In genomic region chr9:134333874-134334581, GRCh38 we compare ENCODE assay signal across 24 cellular contexts. TPM values are rescaled to one million over a fixed set of nuclear protein-coding genes. Genes with fewer than 3 reads are reported as not detected.
DNase-seq lines count a peak whose midpoint lies in the region; FAIRE-seq and TF ChIP-seq lines count a peak whose summit lies in the region.
"Had no signal": no experiment of that assay in that cellular context is flagged by ENCODE, and none has a peak within 500 bp of the region (broad histone marks: within the 10 kb centered on the region; RNA-seq: fewer than 3 reads in every experiment).

No MANE protein-coding gene starts in this region.

- no peaks in the 10 kb centered on the region for H3K9me3 Mint-ChIP-seq in neural progenitor cell
- H3K9me3 Mint-ChIP-seq: activated CD4-positive, alpha-beta memory T cell treated with anti-CD3 and anti-CD28 coated beads for 36 hours; CD4-positive, CD25-positive, alpha-beta regulatory T cell; mesothelial cell of epicardium; WTC11 had no signal

- H3K4me2 ChIP-seq in neural progenitor cell (no peak overlapping the region), osteoblast (ENCODE audit: insufficient read depth, low read length) (no peak overlapping the region)

- intact Hi-C loops in kidney (cut with DNase I) = no loop called here

- H3K4me1 Mint-ChIP-seq in neural progenitor cell = peaks cover 36% of the 10 kb centered on the region

- peaks cover 100% of the 10 kb centered on the region for H3K79me2 ChIP-seq in neural progenitor cell (ENCODE audit: low read depth)
- peaks cover 100% of the 10 kb centered on the region for H3K79me2 ChIP-seq in osteoblast (ENCODE audit: insufficient read depth, low read length)

- no peak overlapping the region for H3K4me3 Mint-ChIP-seq in neural progenitor cell
- H3K4me3 Mint-ChIP-seq: activated CD4-positive, alpha-beta memory T cell treated with anti-CD3 and anti-CD28 coated beads for 36 hours; CD4-positive, CD25-positive, alpha-beta regulatory T cell; mesothelial cell of epicardium; WTC11 had no signal

- H3K27me3 ChIP-seq in adipocyte (replicated peaks; ENCODE audit: control insufficient read depth, insufficient read depth, low read length) = no peaks in the 10 kb centered on the region
- no peaks in the 10 kb centered on the region for H3K27me3 ChIP-seq in small intestine (ENCODE audit: control insufficient read depth in 2 of 2, insufficient read depth in 2 of 2, low read length in 2 of 2)
- no peaks in the 10 kb centered on the region for H3K27me3 ChIP-seq in neural progenitor cell
- H3K27me3 ChIP-seq in osteoblast (ENCODE audit: insufficient read depth, low read length) = no peaks in the 10 kb centered on the region
- H3K27me3 ChIP-seq: SJSA1 had no signal

- H3K27ac ChIP-seq in kidney (ENCODE audit: low read depth in 2 of 2, low read length in 2 of 2) (peak overlapping the region; percentile 5 to 74), small intestine (ENCODE audit: low read depth in 1 of 2, low read length in 1 of 2) (peak overlapping the region; percentile 89 to 96), neural progenitor cell (no peak overlapping the region), osteoblast (ENCODE audit: low read depth, low read length) (no peak overlapping the region)
- H3K27ac ChIP-seq: GM23248, prostate gland, SJSA1 had no signal

- H3F3A ChIP-seq in neural progenitor cell (ENCODE audit: low read depth) = peaks cover 3% of the 10 kb centered on the region

- H4K20me1 ChIP-seq in neural progenitor cell (ENCODE audit: low read depth) = peaks cover 100% of the 10 kb centered on the region
- H4K20me1 ChIP-seq in osteoblast (ENCODE audit: insufficient read depth, low read length) = peaks cover 100% of the 10 kb centered on the region

- H3K4me1 ChIP-seq in adipocyte (ENCODE audit: control insufficient read depth, insufficient read depth, low read length) (peaks cover 59% of the 10 kb centered on the region), kidney (ENCODE audit: control insufficient read depth in 1 of 2, insufficient read depth in 1 of 2, low read depth in 1 of 2, low read length in 2 of 2) (peaks cover 78 to 98% of the 10 kb centered on the region in 2 donors), small intestine (ENCODE audit: control insufficient read depth in 2 of 2, insufficient read depth in 1 of 2, low read depth in 1 of 2, low read length in 1 of 2) (peaks cover 29 to 34% of the 10 kb centered on the region in 2 donors), neural progenitor cell (peaks cover 32% of the 10 kb centered on the region), osteoblast (ENCODE audit: insufficient read depth, low read length) (peaks cover 19% of the 10 kb centered on the region)

- DNase-seq in EH (ENCODE audit: low read depth) = peak; percentile 19
- no peak for DNase-seq in adipocyte (ENCODE audit: low read depth)
- peak; percentile 66 for DNase-seq in kidney
- DNase-seq in small intestine = peak; percentile 57
- no peak for DNase-seq in neural progenitor cell (ENCODE audit: low spot score)
- no peak for DNase-seq in osteoblast (ENCODE audit: insufficient read length, low spot score, missing footprints)
- DNase-seq in cerebellar cortex (ENCODE audit: low spot score) = no peak
- DNase-seq in COLO668 (lab: John Stamatoyannopoulos, UW; ENCODE audit: unreplicated experiment) = no peak
- DNase-seq: activated CD4-positive, alpha-beta memory T cell treated with anti-CD3 and anti-CD28 coated beads for 36 hours; activated naive CD4-positive, alpha-beta T cell; amygdala; CD4-positive, CD25-positive, alpha-beta regulatory T cell; central memory CD4-positive, alpha-beta T cell; DMS153; GF-D8; KBM-7; NCI-H187 treated with DMSO at 0.1 percent for 48 hours; NCI-H2227 treated with DMSO at 0.1 percent for 48 hours had no signal

- H3K36me3 Mint-ChIP-seq in neural progenitor cell = no peaks in the 10 kb centered on the region
- H3K36me3 Mint-ChIP-seq: activated CD4-positive, alpha-beta memory T cell treated with anti-CD3 and anti-CD28 coated beads for 36 hours; CD4-positive, CD25-positive, alpha-beta regulatory T cell; mesothelial cell of epicardium; WTC11 had no signal

- WGBS in small intestine, 3 donors = 42 to 64% (median 45%) methylated on average over 15 to 16 of the region's 16 CpGs

- H3K27ac Mint-ChIP-seq in neural progenitor cell = no peak overlapping the region
- H3K27ac Mint-ChIP-seq: activated CD4-positive, alpha-beta memory T cell treated with anti-CD3 and anti-CD28 coated beads for 36 hours; CD4-positive, CD25-positive, alpha-beta regulatory T cell; mesothelial cell of epicardium had no signal

- TF ChIP-seq CTCF in kidney (IDR thresholded peaks at IDR 0.05; ENCODE audit: borderline replicate concordance, extremely low read depth, insufficient read depth) (no peak), neural progenitor cell (IDR thresholded peaks at IDR 0.05) (no peak), osteoblast (IDR thresholded peaks at IDR 0.05; ENCODE audit: extremely low read depth, low read depth, low read length) (no peak)

- no peaks in the 10 kb centered on the region for H3K9me3 ChIP-seq in adipocyte (ENCODE audit: control insufficient read depth, low read length)
- no peaks in the 10 kb centered on the region for H3K9me3 ChIP-seq in kidney (ENCODE audit: control insufficient read depth in 1 of 2, low read length in 2 of 2)
- no peaks in the 10 kb centered on the region for H3K9me3 ChIP-seq in small intestine (ENCODE audit: control insufficient read depth, low read depth)
- H3K9me3 ChIP-seq in neural progenitor cell (ENCODE audit: low read depth) = no peaks in the 10 kb centered on the region
- no peaks in the 10 kb centered on the region for H3K9me3 ChIP-seq in osteoblast (ENCODE audit: low read depth, low read length)
- H3K9me3 ChIP-seq: prostate gland, SJSA1 had no signal

- H3K36me3 ChIP-seq in adipocyte (ENCODE audit: control insufficient read depth, insufficient read depth, low read length, severe bottlenecking) (no peaks in the 10 kb centered on the region), kidney (ENCODE audit: control insufficient read depth in 1 of 2, insufficient read depth in 2 of 2, low read length in 2 of 2) (no peaks in the 10 kb centered on the region), small intestine (ENCODE audit: control insufficient read depth in 2 of 2, insufficient read depth in 2 of 2, low read length in 2 of 2) (no peaks in the 10 kb centered on the region), neural progenitor cell (no peaks in the 10 kb centered on the region), osteoblast (ENCODE audit: insufficient read depth, low read length) (no peaks in the 10 kb centered on the region)
- H3K36me3 ChIP-seq: prostate gland, SJSA1 had no signal

- H3K27me3 Mint-ChIP-seq in neural progenitor cell (ENCODE audit: insufficient read depth, low read depth) = no peaks in the 10 kb centered on the region
- H3K27me3 Mint-ChIP-seq: activated CD4-positive, alpha-beta memory T cell treated with anti-CD3 and anti-CD28 coated beads for 36 hours; CD4-positive, CD25-positive, alpha-beta regulatory T cell had no signal

- H3K9ac ChIP-seq in adipocyte (ENCODE audit: low read length) (peak overlapping the region; percentile 13), kidney (ENCODE audit: low read length in 2 of 2) (peak overlapping the region in 1 of 2 donors; percentile 34), neural progenitor cell (no peak overlapping the region)
- H3K9ac ChIP-seq: GM23248 had no signal

- no peak overlapping the region for H2AFZ ChIP-seq in neural progenitor cell (replicated peaks)
- H2AFZ ChIP-seq in osteoblast (ENCODE audit: low read length) = no peak overlapping the region
- H2AFZ ChIP-seq: GM23248 had no signal

- H3K4me3 ChIP-seq in adipocyte (ENCODE audit: low read length) = no peak overlapping the region
- H3K4me3 ChIP-seq in kidney (ENCODE audit: low read length in 2 of 2) = no peak overlapping the region
- no peak overlapping the region for H3K4me3 ChIP-seq in small intestine (ENCODE audit: low read depth in 1 of 2, low read length in 2 of 2)
- H3K4me3 ChIP-seq in neural progenitor cell = no peak overlapping the region
- H3K4me3 ChIP-seq in osteoblast (ENCODE audit: insufficient read depth, low read length) = no peak overlapping the region
- H3K4me3 ChIP-seq: GM23248, prostate gland, SJSA1 had no signal

- FAIRE-seq in kidney (lab: Jason Lieb, UNC) (no peak), small intestine (lab: Jason Lieb, UNC) (no peak)
- FAIRE-seq: frontal cortex had no signal

RNA-seq across cellular contexts. Expression of gene RXRA, which starts 7.8 kb away (rescaled TPM):
- total RNA-seq in kidney (49.5 TPM), neural progenitor cell (ENCODE audit: low replicate concordance) (11.6 and 25.5 TPM in 2 replicates), osteoblast (25.3 and 26.4 TPM in 2 replicates)
- polyA plus RNA-seq in kidney (ENCODE audit: insufficient read depth, low read depth, low replicate concordance) (24.0 TPM), small intestine (10 to 100 TPM; 30.8 to 48.3 (median 34.7) TPM)

Comparison
In these comparisons a context has a peak if more than half of its experiments do, and no peak if none do; other contexts are left out.
1. DNase-seq: peak in EH (single experiment), kidney (single experiment) and small intestine (single experiment); none in adipocyte (single experiment), neural progenitor cell (single experiment), osteoblast (single experiment), cerebellar cortex (single experiment) and COLO668 (single experiment).
2. H3K27ac ChIP-seq: peak in kidney (2 of 2) and small intestine (2 of 2); none in neural progenitor cell (single experiment) and osteoblast (single experiment).